14 cellular contexts compared by ENCODE assay signal in genomic region chrX:46375831-46376230, GRCh38.
DNase-seq lines count a peak whose midpoint lies in the region; ATAC-seq, FAIRE-seq and TF ChIP-seq lines count a peak whose summit lies in the region.
"Had no signal": no experiment of that assay in that cellular context is flagged by ENCODE, and none has a peak within 500 bp of the region (broad histone marks: within the 10 kb centered on the region; RNA-seq: fewer than 3 reads in every experiment).

No MANE protein-coding gene starts in this region.

- no peaks in the 10 kb centered on the region for H4K20me1 ChIP-seq in neural progenitor cell (ENCODE audit: low read depth)

- no peak overlapping the region for H3K27ac ChIP-seq in neural progenitor cell
- H3K27ac ChIP-seq: SJCRH30 had no signal

- no peaks in the 10 kb centered on the region for H3K9me3 ChIP-seq in neural progenitor cell (ENCODE audit: low read depth)
- H3K9me3 ChIP-seq: SJCRH30 had no signal

- H3K27me3 ChIP-seq in bronchial epithelial cell (ENCODE audit: control insufficient read depth, insufficient read depth, low read length) (no peaks in the 10 kb centered on the region), neural progenitor cell (no peaks in the 10 kb centered on the region)
- H3K27me3 ChIP-seq: SJCRH30 had no signal

- CTCF ChIA-PET in Calu3 (lab: Charles Lee): interaction anchor here (0.5 to 1.7 kb wide), 15 partner anchors 42 to 1054 kb away, joined by 3 to 11 read pairs (median 6); no protein-coding TSS in a partner anchor

- H3K27me3 Mint-ChIP-seq in Calu3 (ENCODE audit: unreplicated experiment) (no peaks in the 10 kb centered on the region), neural progenitor cell (ENCODE audit: insufficient read depth, low read depth) (peaks cover 2% of the 10 kb centered on the region)

- H3K9ac ChIP-seq in neural progenitor cell: no peak overlapping the region

- intact Hi-C loops in Calu3 (cut with micrococcal nuclease; ENCODE audit: unreplicated experiment): loop anchor here (1.0 to 10.0 kb wide), 6 partner anchors 51 to 859 kb away; no protein-coding TSS in a partner anchor

- peaks cover 5% of the 10 kb centered on the region for H3K9me3 Mint-ChIP-seq in Calu3 (ENCODE audit: low read depth, unreplicated experiment)
- peaks cover 6% of the 10 kb centered on the region for H3K9me3 Mint-ChIP-seq in neural progenitor cell
- H3K9me3 Mint-ChIP-seq: CD8-positive, alpha-beta T cell; HFFc6 had no signal

- H3K27ac Mint-ChIP-seq in Calu3 (ENCODE audit: unreplicated experiment): peak overlapping the region; percentile 85
- peak overlapping the region; percentile 43 for H3K27ac Mint-ChIP-seq in neural progenitor cell
- H3K27ac Mint-ChIP-seq: CD8-positive, alpha-beta T cell; HFFc6 had no signal

- DNase-seq in Calu3 (no peak), LoVo (ENCODE audit: low spot score) (peak; percentile 22), bronchial epithelial cell (ENCODE audit: low read depth) (peak; percentile 41), neural progenitor cell (ENCODE audit: low spot score) (no peak), putamen (ENCODE audit: low spot score) (no peak)
- DNase-seq: GF-D8, GOT3, NCI-H2029 treated with DMSO at 0.1 percent for 48 hours, NCI-H510A had no signal

- H3F3A ChIP-seq in neural progenitor cell (ENCODE audit: low read depth): no peaks in the 10 kb centered on the region

- no peak for ATAC-seq in GM18858 (IDR thresholded peaks at IDR 0.05; ENCODE audit: unreplicated experiment)
- no peak for ATAC-seq in GM21381 (IDR thresholded peaks at IDR 0.05; ENCODE audit: unreplicated experiment)
- ATAC-seq: CD8-positive, alpha-beta T cell had no signal

- H3K4me2 ChIP-seq in neural progenitor cell: no peak overlapping the region

- no peaks in the 10 kb centered on the region for H3K36me3 Mint-ChIP-seq in Calu3 (ENCODE audit: insufficient read depth, unreplicated experiment)
- no peaks in the 10 kb centered on the region for H3K36me3 Mint-ChIP-seq in neural progenitor cell
- H3K36me3 Mint-ChIP-seq: CD8-positive, alpha-beta T cell had no signal

- BruUV-seq in Calu3 (replicated peaks; lab: Mats Ljungman, UMichigan): no TSS peak

- no peak overlapping the region for H3K4me3 ChIP-seq in bronchial epithelial cell (ENCODE audit: low read depth, low read length)
- no peak overlapping the region for H3K4me3 ChIP-seq in neural progenitor cell
- H3K4me3 ChIP-seq: SJCRH30 had no signal

- H3K4me1 Mint-ChIP-seq in Calu3 (ENCODE audit: low read depth, unreplicated experiment): peaks cover 53% of the 10 kb centered on the region
- H3K4me1 Mint-ChIP-seq in neural progenitor cell: peaks cover 8% of the 10 kb centered on the region

- H2AFZ ChIP-seq in neural progenitor cell (replicated peaks): no peak overlapping the region

- TF ChIP-seq CTCF in Calu3 (IDR thresholded peaks at IDR 0.05; ENCODE audit: unreplicated experiment) (no peak), bronchial epithelial cell (IDR thresholded peaks at IDR 0.05; ENCODE audit: insufficient read depth, low read length, severe bottlenecking) (no peak), neural progenitor cell (IDR thresholded peaks at IDR 0.05) (no peak)

- no peaks in the 10 kb centered on the region for H3K79me2 ChIP-seq in neural progenitor cell (ENCODE audit: low read depth)

- FAIRE-seq in bronchial epithelial cell (lab: Jason Lieb, UNC): no peak

- H3K36me3 ChIP-seq in bronchial epithelial cell (ENCODE audit: control insufficient read depth, insufficient read depth, low read length) (no peaks in the 10 kb centered on the region), neural progenitor cell (no peaks in the 10 kb centered on the region)
- H3K36me3 ChIP-seq: SJCRH30 had no signal

- no peak overlapping the region for H3K4me3 Mint-ChIP-seq in Calu3 (ENCODE audit: low read depth, unreplicated experiment)
- H3K4me3 Mint-ChIP-seq in neural progenitor cell: no peak overlapping the region
- H3K4me3 Mint-ChIP-seq: CD8-positive, alpha-beta T cell; HFFc6 had no signal

- H3K4me1 ChIP-seq in neural progenitor cell: peaks cover 13% of the 10 kb centered on the region
- H3K4me1 ChIP-seq: SJCRH30 had no signal

Comparison
In these comparisons a context has a peak if more than half of its experiments do, and no peak if none do; other contexts are left out.
1. DNase-seq: peak in LoVo (single experiment) and bronchial epithelial cell (single experiment); none in Calu3 (single experiment), neural progenitor cell (single experiment) and putamen (single experiment).